Comparison of ENCODE assay signal across 8 cellular contexts in genomic region chr4:56506110-56506705, GRCh38. TPM values are rescaled to one million over a fixed set of nuclear protein-coding genes. Genes with fewer than 3 reads are reported as not detected.
A peak's percentile ranks its signal among the peaks of the same experiment; 100 is the strongest.
DNase-seq lines count a peak whose midpoint lies in the region; ATAC-seq and TF ChIP-seq lines count a peak whose summit lies in the region.

No MANE protein-coding gene starts in this region.

- intact Hi-C loops in activated naive CD4-positive, alpha-beta T cell treated with anti-CD3 and anti-CD28 coated beads for 36 hours (cut with micrococcal nuclease): no loop called here
- intact Hi-C loops in right lobe of liver (cut with DNase I) (no loop called here), transverse colon (cut with DNase I; ENCODE audit: low total_unique reads) (no loop called here)

- H3K4me3 ChIP-seq in astrocyte of the spinal cord (ENCODE audit: low read depth, low read length) (peak overlapping the region; percentile 62), right lobe of liver (peak overlapping the region; percentile 44 to 51 (median 49)), transverse colon (peak overlapping the region; percentile 20 to 63 (median 42))

- DNase-seq in activated naive CD4-positive, alpha-beta T cell treated with anti-CD3 and anti-CD28 coated beads for 36 hours: peak; percentile 12
- no peak for DNase-seq in activated naive CD4-positive, alpha-beta T cell treated with Interleukin-2 at 50 U/mL for 16 hours
- peak; percentile 25 for DNase-seq in astrocyte of the spinal cord (ENCODE audit: low read depth, low spot score)
- no peak for DNase-seq in right lobe of liver
- DNase-seq in transverse colon: no peak
- no peak for DNase-seq in NCI-H1436 treated with DMSO at 0.1 percent for 48 hours (lab: John Stamatoyannopoulos, UW)

- CTCF ChIA-PET in activated naive CD4-positive, alpha-beta T cell treated with anti-CD3 and anti-CD28 coated beads for 36 hours (lab: Charles Lee): interaction anchor here (2.4 kb wide), 1 partner anchor 38 kb away, joined by 10 read pairs; no protein-coding TSS in a partner anchor

- no peak for TF ChIP-seq EP300 in transverse colon (IDR thresholded peaks at IDR 0.05; ENCODE audit: low read depth)

- no peaks in the 10 kb centered on the region for H3K27me3 ChIP-seq in right lobe of liver
- no peaks in the 10 kb centered on the region for H3K27me3 ChIP-seq in transverse colon

- peaks cover 0 to 6% (median 0%) of the 10 kb centered on the region in 4 donors for H3K4me1 ChIP-seq in right lobe of liver
- H3K4me1 ChIP-seq in transverse colon: peaks cover 0 to 17% (median 12%) of the 10 kb centered on the region in 4 donors

- peaks cover 19% of the 10 kb centered on the region for H3K4me1 Mint-ChIP-seq in activated naive CD4-positive, alpha-beta T cell treated with anti-CD3 and anti-CD28 coated beads for 36 hours (ENCODE audit: low read depth)

- no peak for TF ChIP-seq POLR2A in right lobe of liver (IDR thresholded peaks at IDR 0.05)
- TF ChIP-seq POLR2A in transverse colon (IDR thresholded peaks at IDR 0.05): no peak

- H3K27ac Mint-ChIP-seq in activated naive CD4-positive, alpha-beta T cell treated with anti-CD3 and anti-CD28 coated beads for 36 hours: no peak overlapping the region

- TF ChIP-seq CTCF in astrocyte of the spinal cord (IDR thresholded peaks at IDR 0.05; ENCODE audit: low read depth, low read length) (no peak), right lobe of liver (IDR thresholded peaks at IDR 0.05) (no peak), transverse colon (IDR thresholded peaks at IDR 0.05) (no peak)

- ATAC-seq in right lobe of liver (no peak), GM19035 (IDR thresholded peaks at IDR 0.05; ENCODE audit: unreplicated experiment) (no peak), HG02588 (IDR thresholded peaks at IDR 0.05; ENCODE audit: unreplicated experiment) (no peak)

- peaks cover 0 to 11% (median 5%) of the 10 kb centered on the region in 4 donors for H3K36me3 ChIP-seq in right lobe of liver
- H3K36me3 ChIP-seq in transverse colon: peaks cover 0 to 7% (median under 1%) of the 10 kb centered on the region in 4 donors

- WGBS in right lobe of liver (ENCODE audit: insufficient coverage, low coverage, low lambda C conversion rate, missing lambda C conversion rate): 7% methylated on average over 14 of the region's 28 CpGs
- 13 to 36% methylated on average over 12 to 28 of the region's 28 CpGs for WGBS in transverse colon (ENCODE audit: low coverage in 1 of 2), 2 donors

- peak overlapping the region; percentile 86 for H3K4me3 Mint-ChIP-seq in activated naive CD4-positive, alpha-beta T cell treated with anti-CD3 and anti-CD28 coated beads for 36 hours

- H3K9me3 ChIP-seq in right lobe of liver: no peaks in the 10 kb centered on the region
- no peaks in the 10 kb centered on the region for H3K9me3 ChIP-seq in transverse colon

- peaks cover 12% of the 10 kb centered on the region for H3K36me3 Mint-ChIP-seq in activated naive CD4-positive, alpha-beta T cell treated with anti-CD3 and anti-CD28 coated beads for 36 hours (ENCODE audit: low read depth)

- H3K9me3 Mint-ChIP-seq in activated naive CD4-positive, alpha-beta T cell treated with anti-CD3 and anti-CD28 coated beads for 36 hours: no peaks in the 10 kb centered on the region

- H3K27ac ChIP-seq in right lobe of liver: no peak overlapping the region
- H3K27ac ChIP-seq in transverse colon: peak overlapping the region in 1 of 4 donors; percentile 51

- peaks cover 8% of the 10 kb centered on the region for H3K27me3 Mint-ChIP-seq in activated naive CD4-positive, alpha-beta T cell treated with anti-CD3 and anti-CD28 coated beads for 36 hours (ENCODE audit: low read depth)

- in situ Hi-C loops in astrocyte of the spinal cord (cut with HindIII; ENCODE audit: low sequenced_read_pairs) (no loop called here), transverse colon (cut with MboI; ENCODE audit: low pct_ligation_motif_present in 1 of 4, low pct_unique_long_range_greater_than_20kb in 1 of 4, low sequenced_read_pairs in 3 of 4) (no loop called here)

RNA-seq across cellular contexts. Expression of gene ARL9, which starts 0.6 kb away (rescaled TPM):
- total RNA-seq in activated naive CD4-positive, alpha-beta T cell treated with anti-CD3 and anti-CD28 coated beads for 36 hours: under 1 TPM; 0.21 to 0.27 TPM
- total RNA-seq in right lobe of liver (under 1 TPM in 1 of 6 experiments, not detected in 5; 0.19 TPM), transverse colon (not detected)

RNA-seq across cellular contexts. Expression of gene SRP72, which starts 38.8 kb away (rescaled TPM):
- total RNA-seq in activated naive CD4-positive, alpha-beta T cell treated with anti-CD3 and anti-CD28 coated beads for 36 hours: 100 to 1,000 TPM; 200 to 212 TPM
- 10 to 100 TPM; 41.3 to 54.8 (median 46.6) TPM for total RNA-seq in right lobe of liver
- 10 to 100 TPM; 13.1 to 48.7 (median 33.7) TPM for total RNA-seq in transverse colon

Comparison
In these comparisons a context has a peak if more than half of its experiments do, and no peak if none do; other contexts are left out.
1. DNase-seq: peak in activated naive CD4-positive, alpha-beta T cell treated with anti-CD3 and anti-CD28 coated beads for 36 hours (single experiment) and astrocyte of the spinal cord (single experiment); none in activated naive CD4-positive, alpha-beta T cell treated with Interleukin-2 at 50 U/mL for 16 hours (single experiment), right lobe of liver (0 of 3), transverse colon (single experiment) and NCI-H1436 treated with DMSO at 0.1 percent for 48 hours (single experiment).
2. Peak in every context shown above with its lines, with median percentiles within 50 percentile points of each other: H3K4me3 ChIP-seq.